ENCODE assay signal across 8 cellular contexts in genomic region chr16:68120496-68120895, GRCh38. TPM values are rescaled to one million over a fixed set of nuclear protein-coding genes. Genes with fewer than 3 reads are reported as not detected.
DNase-seq lines count a peak whose midpoint lies in the region; ATAC-seq, FAIRE-seq and TF ChIP-seq lines count a peak whose summit lies in the region.
"Not testable (repeated sequence)": the region's sequence is repeated elsewhere in the genome, so short reads cannot be mapped to it uniquely, and the experiment has no call there.

No MANE protein-coding gene starts in this region.

- peak overlapping the region; percentile 28 to 71 (median 36) for H3K27ac Mint-ChIP-seq in CD4-positive, CD25-positive, alpha-beta regulatory T cell
- peak overlapping the region; percentile 64 for H3K27ac Mint-ChIP-seq in activated B cell treated with CpG ODN at 0.5 μM for 24 hours
- H3K27ac Mint-ChIP-seq in activated naive CD8-positive, alpha-beta T cell = peak overlapping the region; percentile 81
- peak overlapping the region; percentile 83 for H3K27ac Mint-ChIP-seq in central memory CD8-positive, alpha-beta T cell (ENCODE audit: low read depth)
- H3K27ac Mint-ChIP-seq in natural killer cell = peak overlapping the region; percentile 83 to 94
- peak overlapping the region; percentile 84 for H3K27ac Mint-ChIP-seq in stimulated activated memory B cell treated with anti-CD40 and anti-IgM and Interleukin-4, amounts not matched to agents 10 μg/mL and 1 μg/mL and 100 μg/mL, for 72 hours

- not testable (repeated sequence) for TF ChIP-seq CTCF in HEK293 (tag by site-specific recombination; IDR thresholded peaks at IDR 0.05); activated B cell treated with CpG ODN at 0.5 μM for 24 hours (IDR thresholded peaks at IDR 0.05); HepG2 (CRISPR knock-in tag; IDR thresholded peaks at IDR 0.05); natural killer cell (IDR thresholded peaks at IDR 0.05)

- not testable (repeated sequence) for TF ChIP-seq POLR2A in HepG2 (IDR thresholded peaks at IDR 0.05; ENCODE audit: insufficient read depth in 1 of 2, low read depth in 2 of 2, low read length in 2 of 2)

- not testable (repeated sequence) for TF ChIP-seq RAD21 in HepG2 (CRISPR knock-in tag; IDR thresholded peaks at IDR 0.05)

- not testable (repeated sequence) for ATAC-seq in CD4-positive, CD25-positive, alpha-beta regulatory T cell (ENCODE audit: low read depth in 2 of 2); activated B cell treated with CpG ODN at 0.5 μM for 24 hours (ENCODE audit: low read depth); central memory CD8-positive, alpha-beta T cell (replicated peaks; ENCODE audit: extremely low read depth, poor library complexity, severe bottlenecking); HepG2; natural killer cell; stimulated activated memory B cell treated with anti-CD40 and anti-IgM and Interleukin-4, amounts not matched to agents 10 μg/mL and 1 μg/mL and 100 μg/mL, for 72 hours

- H3K36me3 Mint-ChIP-seq in CD4-positive, CD25-positive, alpha-beta regulatory T cell = peaks cover 22% of the 10 kb centered on the region
- H3K36me3 Mint-ChIP-seq in activated B cell treated with CpG ODN at 0.5 μM for 24 hours (ENCODE audit: low read depth) = peaks cover 19% of the 10 kb centered on the region
- H3K36me3 Mint-ChIP-seq in activated naive CD8-positive, alpha-beta T cell; natural killer cell: not testable (repeated sequence)
- peaks cover 16% of the 10 kb centered on the region for H3K36me3 Mint-ChIP-seq in central memory CD8-positive, alpha-beta T cell (ENCODE audit: insufficient read depth)
- H3K36me3 Mint-ChIP-seq in stimulated activated memory B cell treated with anti-CD40 and anti-IgM and Interleukin-4, amounts not matched to agents 10 μg/mL and 1 μg/mL and 100 μg/mL, for 72 hours = peaks cover 13% of the 10 kb centered on the region

- 98% methylated on average over 5 of the region's 5 CpGs for WGBS in HepG2 (ENCODE audit: low lambda C conversion rate)

- H2AFZ ChIP-seq in HepG2 (ENCODE audit: low read length) = not testable (repeated sequence)

- CTCF ChIA-PET in HEK293 (lab: Yijun Ruan, JAX) = interaction anchor here (0.6 to 2.2 kb wide), 2 partner anchors 27 to 32 kb away, joined by 3 to 7 read pairs; no protein-coding TSS in a partner anchor
- CTCF ChIA-PET in activated B cell treated with CpG ODN at 0.5 μM for 24 hours (lab: Charles Lee) = interaction anchor here (0.6 to 2.9 kb wide), 2 partner anchors 26 to 693 kb away, joined by 3 to 14 read pairs; no protein-coding TSS in a partner anchor
- CTCF ChIA-PET in HepG2 (lab: Yijun Ruan, JAX; ENCODE audit: low intra/inter-chr PET ratio, low total read pairs) = not testable (repeated sequence)

- not testable (repeated sequence) for H3K27me3 Mint-ChIP-seq in CD4-positive, CD25-positive, alpha-beta regulatory T cell; activated B cell treated with CpG ODN at 0.5 μM for 24 hours; activated naive CD8-positive, alpha-beta T cell; central memory CD8-positive, alpha-beta T cell; natural killer cell (ENCODE audit: low read depth in 2 of 2); stimulated activated memory B cell treated with anti-CD40 and anti-IgM and Interleukin-4, amounts not matched to agents 10 μg/mL and 1 μg/mL and 100 μg/mL, for 72 hours

- not testable (repeated sequence) for H3K27me3 ChIP-seq in CD4-positive, CD25-positive, alpha-beta regulatory T cell (ENCODE audit: control insufficient read depth, insufficient read depth, low read length); HepG2 (ENCODE audit: control insufficient read depth in 1 of 2, insufficient read depth in 2 of 2, low read length in 2 of 2)

- TF ChIP-seq EP300 in HepG2 (IDR thresholded peaks at IDR 0.05; ENCODE audit: low read depth in 2 of 2, low read length in 2 of 2); HepG2 (CRISPR knock-in tag; IDR thresholded peaks at IDR 0.05; ENCODE audit: borderline replicate concordance): not testable (repeated sequence)

- H3K9me3 ChIP-seq in CD4-positive, CD25-positive, alpha-beta regulatory T cell (ENCODE audit: control insufficient read depth in 2 of 2, low read length in 2 of 2); HEK293 (ENCODE audit: control insufficient read depth, insufficient read depth, low read depth, low read length); HepG2 (ENCODE audit: low read length): not testable (repeated sequence)

- not testable (repeated sequence) for H4K20me1 ChIP-seq in HepG2 (ENCODE audit: insufficient read depth, low read length)

- BruUV-seq in HepG2 (replicated peaks; lab: Mats Ljungman, UMichigan) = not testable (repeated sequence)

- H3K4me3 Mint-ChIP-seq in CD4-positive, CD25-positive, alpha-beta regulatory T cell = peak overlapping the region in 1 of 4 donors; percentile 54
- peak overlapping the region; percentile 41 for H3K4me3 Mint-ChIP-seq in activated B cell treated with CpG ODN at 0.5 μM for 24 hours
- not testable (repeated sequence) for H3K4me3 Mint-ChIP-seq in activated naive CD8-positive, alpha-beta T cell; stimulated activated memory B cell treated with anti-CD40 and anti-IgM and Interleukin-4, amounts not matched to agents 10 μg/mL and 1 μg/mL and 100 μg/mL, for 72 hours
- peak overlapping the region; percentile 57 for H3K4me3 Mint-ChIP-seq in central memory CD8-positive, alpha-beta T cell
- H3K4me3 Mint-ChIP-seq in natural killer cell = peak overlapping the region; percentile 70

- peaks cover 50% of the 10 kb centered on the region for H3K4me1 ChIP-seq in CD4-positive, CD25-positive, alpha-beta regulatory T cell (ENCODE audit: control insufficient read depth, insufficient read depth, low read length, poor library complexity, severe bottlenecking)
- H3K4me1 ChIP-seq in HEK293 (ENCODE audit: control insufficient read depth, insufficient read depth, low read length) = not testable (repeated sequence)
- H3K4me1 ChIP-seq in HepG2 (ENCODE audit: insufficient read depth, low read length) = peaks cover 29% of the 10 kb centered on the region

- not testable (repeated sequence) for H3K9ac ChIP-seq in HepG2 (ENCODE audit: insufficient read depth, low read depth, low read length)

- not testable (repeated sequence) for H3K4me3 ChIP-seq in CD4-positive, CD25-positive, alpha-beta regulatory T cell (ENCODE audit: low read depth, low read length); HEK293 (ENCODE audit: low read depth, low read length); HepG2 (replicated peaks in 1 of 3; ENCODE audit: insufficient read depth in 1 of 3, low read depth in 2 of 3, low read length in 3 of 3)

- POLR2A ChIA-PET in HEK293 (lab: Yijun Ruan, JAX) = not testable (repeated sequence)
- POLR2A ChIA-PET in activated B cell treated with CpG ODN at 0.5 μM for 24 hours (lab: Charles Lee) = interaction anchor here (0.6 to 3.1 kb wide), 6 partner anchors 8 to 194 kb away, joined by 3 to 22 read pairs (median 4); partner anchors contain the start of genes NFATC3, PRMT7 and SLC7A6OS
- POLR2A ChIA-PET in HepG2 (lab: Yijun Ruan, JAX) = interaction anchor here (1.3 to 1.6 kb wide), 3 partner anchors 36 to 190 kb away, joined by 3 to 6 read pairs (median 5); partner anchors contain the start of genes NFATC3, PRMT7 and SLC7A6OS

- in situ Hi-C loops in HepG2 (cut with HindIII; ENCODE audit: extremely low pct_ligation_motif_present, low pct_unique_long_range_greater_than_20kb) = not testable (repeated sequence)

- H3K4me1 Mint-ChIP-seq in CD4-positive, CD25-positive, alpha-beta regulatory T cell = peaks cover 40 to 81% (median 63%) of the 10 kb centered on the region in 4 donors
- H3K4me1 Mint-ChIP-seq in activated B cell treated with CpG ODN at 0.5 μM for 24 hours = peaks cover 69% of the 10 kb centered on the region
- H3K4me1 Mint-ChIP-seq in activated naive CD8-positive, alpha-beta T cell (ENCODE audit: low read depth) = peaks cover 76% of the 10 kb centered on the region
- peaks cover 60% of the 10 kb centered on the region for H3K4me1 Mint-ChIP-seq in central memory CD8-positive, alpha-beta T cell
- peaks cover 65 to 72% of the 10 kb centered on the region in 2 donors for H3K4me1 Mint-ChIP-seq in natural killer cell
- peaks cover 49% of the 10 kb centered on the region for H3K4me1 Mint-ChIP-seq in stimulated activated memory B cell treated with anti-CD40 and anti-IgM and Interleukin-4, amounts not matched to agents 10 μg/mL and 1 μg/mL and 100 μg/mL, for 72 hours

- H3K9me3 Mint-ChIP-seq in CD4-positive, CD25-positive, alpha-beta regulatory T cell; activated B cell treated with CpG ODN at 0.5 μM for 24 hours; activated naive CD8-positive, alpha-beta T cell (ENCODE audit: low read depth); central memory CD8-positive, alpha-beta T cell; natural killer cell; stimulated activated memory B cell treated with anti-CD40 and anti-IgM and Interleukin-4, amounts not matched to agents 10 μg/mL and 1 μg/mL and 100 μg/mL, for 72 hours: not testable (repeated sequence)

- DNase-seq in CD4-positive, CD25-positive, alpha-beta regulatory T cell; activated B cell treated with CpG ODN at 0.5 μM for 24 hours; central memory CD8-positive, alpha-beta T cell (ENCODE audit: low spot score in 2 of 2); HepG2 (ENCODE audit: low spot score); natural killer cell: not testable (repeated sequence)

- peaks cover 14% of the 10 kb centered on the region for H3K36me3 ChIP-seq in CD4-positive, CD25-positive, alpha-beta regulatory T cell (ENCODE audit: control insufficient read depth, insufficient read depth, low read length)
- not testable (repeated sequence) for H3K36me3 ChIP-seq in HEK293 (ENCODE audit: control insufficient read depth in 2 of 2, insufficient read depth in 1 of 2, low read length in 2 of 2)
- peaks cover 10 to 13% of the 10 kb centered on the region in 2 experiments; a peak in 4 of 5 replicates for H3K36me3 ChIP-seq in HepG2 (replicated peaks in 1 of 2; ENCODE audit: control insufficient read depth in 1 of 2, insufficient read depth in 2 of 2, low read length in 2 of 2)

- H3K4me2 ChIP-seq in HepG2 (ENCODE audit: low read depth, low read length) = not testable (repeated sequence)

- not testable (repeated sequence) for FAIRE-seq in HepG2 (lab: Jason Lieb, UNC)

- peaks cover 99% of the 10 kb centered on the region for H3K79me2 ChIP-seq in HepG2 (ENCODE audit: insufficient read depth, low read length)

- not testable (repeated sequence) for H3K27ac ChIP-seq in CD4-positive, CD25-positive, alpha-beta regulatory T cell (ENCODE audit: insufficient read depth, low read length, poor library complexity, severe bottlenecking); HEK293 (ENCODE audit: extremely low read depth, low read depth, low read length); HepG2 (ENCODE audit: extremely low read length, insufficient read depth, low read length)

- intact Hi-C loops in activated B cell treated with CpG ODN at 0.5 μM for 24 hours (cut with micrococcal nuclease); HepG2 (cut with micrococcal nuclease; ENCODE audit: unreplicated experiment); natural killer cell (cut with micrococcal nuclease): not testable (repeated sequence)

RNA-seq across cellular contexts. Expression of gene NFATC3, which starts 35.3 kb away (rescaled TPM):
- 115 TPM for total RNA-seq in CD4-positive, CD25-positive, alpha-beta regulatory T cell
- 10 to 100 TPM; 52.0 to 67.5 (median 56.6) TPM for polyA plus RNA-seq in CD4-positive, CD25-positive, alpha-beta regulatory T cell
- total RNA-seq in activated B cell treated with CpG ODN at 0.5 μM for 24 hours = 64.8 and 72.0 TPM in 2 replicates
- 52.6 and 63.2 TPM in 2 replicates for total RNA-seq in HepG2 (2016; rRNA removed; fragmentation: Illumina TruSeq; extraction: Trizol)
- 234 and 265 TPM in 2 replicates for total RNA-seq in HepG2 (2016; cell fraction: cytosol; rRNA removed; fragmentation: Illumina TruSeq; extraction: Trizol; ENCODE audit: low read depth)
- 54.0 and 61.4 TPM in 2 replicates for total RNA-seq in HepG2 (2016; cell fraction: insoluble cytoplasmic fraction; rRNA removed; fragmentation: Illumina TruSeq; extraction: Trizol)
- 183 and 209 TPM in 2 replicates for total RNA-seq in HepG2 (2016; cell fraction: membrane; rRNA removed; fragmentation: Illumina TruSeq; extraction: Trizol)
- 42.9 and 44.2 TPM in 2 replicates for total RNA-seq in HepG2 (2016; cell fraction: nucleus; rRNA removed; fragmentation: Illumina TruSeq; extraction: Trizol)
- 52.7 and 62.7 TPM in 2 replicates for polyA plus RNA-seq in HepG2 (2011; rRNA removed)
- 38.3 and 51.2 TPM in 2 replicates for polyA plus RNA-seq in HepG2 (2011; cell fraction: cytosol; rRNA removed)
- polyA plus RNA-seq in HepG2 (2011; cell fraction: nucleus; rRNA removed) = 32.5 and 33.2 TPM in 2 replicates
- polyA plus RNA-seq in HepG2 (2012) = 30.6 and 32.4 TPM in 2 replicates
- 2.5 and 2.8 TPM in 2 replicates for polyA plus RNA-seq in HepG2 (2016; cell fraction: cytosol; fragmentation: Illumina TruSeq; extraction: Trizol; ENCODE audit: low read depth)
- 63.1 and 64.9 TPM in 2 replicates for polyA plus RNA-seq in HepG2 (2016; cell fraction: insoluble cytoplasmic fraction; fragmentation: Illumina TruSeq; extraction: Trizol; ENCODE audit: low read depth)
- 17.1 and 17.3 TPM in 2 replicates for polyA plus RNA-seq in HepG2 (2016; cell fraction: membrane; fragmentation: Illumina TruSeq; extraction: Trizol; ENCODE audit: low read depth)
- polyA plus RNA-seq in HepG2 (2016; cell fraction: nucleus; fragmentation: Illumina TruSeq; extraction: Trizol; ENCODE audit: insufficient read depth, low read depth) = 38.6 and 39.5 TPM in 2 replicates
- polyA minus RNA-seq in HepG2 (2011; rRNA and poly(A)+ RNA removed; ENCODE audit: low replicate concordance) = 81.5 and 261 TPM in 2 replicates
- 107 and 129 TPM in 2 replicates for polyA minus RNA-seq in HepG2 (2011; cell fraction: cytosol; rRNA and poly(A)+ RNA removed)
- polyA minus RNA-seq in HepG2 (2011; cell fraction: nucleus; rRNA and poly(A)+ RNA removed) = 109 and 138 TPM in 2 replicates
- total RNA-seq in natural killer cell = 100 to 1,000 TPM; 241 to 282 (median 263) TPM

Comparison
In these comparisons a context has a peak if more than half of its experiments do, and no peak if none do; other contexts are left out.
1. H3K27ac Mint-ChIP-seq: peak in every context shown above with its lines; median percentile 88 in natural killer cell; 84 in stimulated activated memory B cell treated with anti-CD40 and anti-IgM and Interleukin-4, amounts not matched to agents 10 μg/mL and 1 μg/mL and 100 μg/mL, for 72 hours; 83 in central memory CD8-positive, alpha-beta T cell; 81 in activated naive CD8-positive, alpha-beta T cell; 64 in activated B cell treated with CpG ODN at 0.5 μM for 24 hours; 36 in CD4-positive, CD25-positive, alpha-beta regulatory T cell.